ENCODE assay signal across 16 cellular contexts in genomic region chr10:97961979-97962378, GRCh38.
"Had no signal": no experiment of that assay in that cellular context is flagged by ENCODE, and none has a peak within 500 bp of the region (broad histone marks: within the 10 kb centered on the region; RNA-seq: fewer than 3 reads in every experiment).

No MANE protein-coding gene starts in this region.

- H3K27ac ChIP-seq: ascending aorta, breast epithelium, epithelial cell of prostate, heart left ventricle, pancreas, testis had no signal

- H3K4me3 ChIP-seq: ascending aorta, breast epithelium, heart left ventricle, pancreas, testis had no signal

- H3K4me1 ChIP-seq: ascending aorta, breast epithelium, heart left ventricle, pancreas, testis had no signal

- H3K9me3 ChIP-seq: ascending aorta, breast epithelium, heart left ventricle, pancreas, testis had no signal

- H3K36me3 ChIP-seq: ascending aorta, breast epithelium, heart left ventricle, pancreas had no signal

- H3K27me3 ChIP-seq: ascending aorta, pancreas, testis had no signal

- ATAC-seq: activated T-helper 17 cell treated with anti-CD3 and anti-CD28 coated beads, Interleukin-2, amount 50 U/mL, for 72 hours; heart left ventricle; left colon; naive thymus-derived CD8-positive, alpha-beta T cell; pancreas; stimulated activated naive CD8-positive, alpha-beta T cell treated with anti-CD3 and anti-CD28 coated beads, Interleukin-15, amount 100 ng/mL, for 72 hours had no signal

- DNase-seq: activated CD4-positive, alpha-beta T cell treated with anti-CD3 and anti-CD28 coated beads, Interleukin-2, amount 10 ng/mL, durations not matched to agents 7 days and 5 days; activated CD4-positive, CD25-positive, alpha-beta regulatory T cell; activated CD8-positive, alpha-beta memory T cell treated with anti-CD3 and anti-CD28 coated beads for 24 hours; activated naive CD4-positive, alpha-beta T cell treated with Interleukin-2 at 50 U/mL for 16 hours; heart left ventricle; left colon; naive thymus-derived CD8-positive, alpha-beta T cell; pancreas; stimulated activated CD4-positive, alpha-beta T cell treated with anti-CD3 and anti-CD28 coated beads, Interleukin-1b, Interleukin-23, amount 100 ng/mL, for 48 hours; stimulated activated naive CD8-positive, alpha-beta T cell treated with anti-CD3 and anti-CD28 coated beads, Interleukin-15, amount 100 ng/mL, for 72 hours; testis had no signal

- FAIRE-seq: frontal cortex, pancreas had no signal
